In genomic region chr22:50783033-50783880, GRCh38 we compare ENCODE assay signal across 8 cellular contexts. TPM values are rescaled to one million over a fixed set of nuclear protein-coding genes. Genes with fewer than 3 reads are reported as not detected.
DNase-seq lines count a peak whose midpoint lies in the region; ATAC-seq and TF ChIP-seq lines count a peak whose summit lies in the region.
"Not testable (repeated sequence)": the region's sequence is repeated elsewhere in the genome, so short reads cannot be mapped to it uniquely, and the experiment has no call there.

Gene RABL2B, minus strand, starts transcription at chr22:50783636. Its CDS starts 1,342 bp downstream, at chr22:50782294.

- peak; percentile 15 for DNase-seq in DMS 273 treated with DMSO at 0.1 percent for 48 hours (lab: John Stamatoyannopoulos, UW)
- DNase-seq in OCI-M1 (lab: John Stamatoyannopoulos, UW), result peak; percentile 90
- peak; percentile 77 for DNase-seq in activated T-cell treated with anti-CD3 and anti-CD28 coated beads for 4 hours
- DNase-seq in epithelial cell of proximal tubule (ENCODE audit: low read depth), result peak; percentile 15
- DNase-seq in mucosa of descending colon, result peak; percentile 91 to 95 (median 95)
- DNase-seq in stimulated activated CD8-positive, alpha-beta memory T cell treated with anti-CD3 and anti-CD28 coated beads, Interleukin-2, amount 100 ng/mL, for 1 hour (ENCODE audit: low read depth in 2 of 2), result peak; percentile 79 to 80

- H3K4me3 ChIP-seq in HUES6 (ENCODE audit: low read depth, low read length) (peak within 1 kb of the TSS; percentile 70), epithelial cell of proximal tubule (ENCODE audit: low read depth, low read length) (peak within 1 kb of the TSS; percentile 59)
- H3K4me3 ChIP-seq in mucosa of descending colon, result not testable (repeated sequence)

- not testable (repeated sequence) for H3K36me3 ChIP-seq in HUES6 (ENCODE audit: control insufficient read depth, insufficient read depth, low read length); mucosa of descending colon (ENCODE audit: low read depth)

- H3K9me3 ChIP-seq in HUES6 (ENCODE audit: control insufficient read depth, insufficient read depth, low read depth, low read length); mucosa of descending colon: not testable (repeated sequence)

- not testable (repeated sequence) for H3K4me1 ChIP-seq in HUES6 (ENCODE audit: control insufficient read depth, insufficient read depth, low read length); mucosa of descending colon (ENCODE audit: low read depth)

- intact Hi-C loops in mucosa of descending colon (cut with DNase I, micrococcal nuclease), result not testable (repeated sequence)

- peak within 1 kb of the TSS; percentile 64 for H3K9ac ChIP-seq in HUES6 (ENCODE audit: low read length)

- not testable (repeated sequence) for H3K27me3 ChIP-seq in HUES6 (ENCODE audit: control insufficient read depth, insufficient read depth, low read length)

- not testable (repeated sequence) for H3K27ac ChIP-seq in HUES6 (ENCODE audit: low read depth, low read length)

- ATAC-seq in GM21526 (IDR thresholded peaks at IDR 0.05; ENCODE audit: low FRiP score, unreplicated experiment), result peak; percentile 76
- ATAC-seq in mucosa of descending colon, result peak; percentile 99

- not testable (repeated sequence) for TF ChIP-seq CTCF in epithelial cell of proximal tubule (conservative IDR thresholded peaks at IDR 0.05; ENCODE audit: low read depth, low read length); mucosa of descending colon (IDR thresholded peaks at IDR 0.05)

RNA-seq across cellular contexts. Expression of gene RABL2B, which starts in this region (rescaled TPM):
- total RNA-seq in epithelial cell of proximal tubule (14.6 and 15.0 TPM in 2 replicates), mucosa of descending colon (10 to 100 TPM; 24.8 to 39.5 (median 38.4) TPM)

Comparison
In these comparisons a context has a peak if more than half of its experiments do, and no peak if none do; other contexts are left out.
1. DNase-seq: peak in every context shown above with its lines; median percentile 95 in mucosa of descending colon; 90 in OCI-M1; 80 in stimulated activated CD8-positive, alpha-beta memory T cell treated with anti-CD3 and anti-CD28 coated beads, Interleukin-2, amount 100 ng/mL, for 1 hour; 77 in activated T-cell treated with anti-CD3 and anti-CD28 coated beads for 4 hours; 15 in DMS 273 treated with DMSO at 0.1 percent for 48 hours; 15 in epithelial cell of proximal tubule.